ENCODE assay signal across 15 cellular contexts in genomic region chr11:127616171-127616570, GRCh38.
DNase-seq lines count a peak whose midpoint lies in the region; ATAC-seq and TF ChIP-seq lines count a peak whose summit lies in the region.
"Had no signal": no experiment of that assay in that cellular context is flagged by ENCODE, and none has a peak within 500 bp of the region (broad histone marks: within the 10 kb centered on the region; RNA-seq: fewer than 3 reads in every experiment).

No MANE protein-coding gene starts in this region.

- H3K4me1 Mint-ChIP-seq in WTC11: peaks cover 17% of the 10 kb centered on the region
- no peaks in the 10 kb centered on the region for H3K4me1 Mint-ChIP-seq in activated CD8-positive, alpha-beta T cell treated with anti-CD3 and anti-CD28 coated beads, Interleukin-2, amount 10 ng/mL, durations not matched to agents 7 days and 5 days (ENCODE audit: low read depth)
- H3K4me1 Mint-ChIP-seq: B cell; CD4-positive, CD25-positive, alpha-beta regulatory T cell had no signal

- DNase-seq in NCI-H1417 (lab: John Stamatoyannopoulos, UW) (peak in 2 of 3 experiments; percentile 14 to 65), NCI-H1417 treated with DMSO at 0.1 percent for 48 hours (lab: John Stamatoyannopoulos, UW) (no peak), NCI-H748 (lab: John Stamatoyannopoulos, UW; ENCODE audit: unreplicated experiment) (peak; percentile 10), NCI-H748 treated with DMSO at 0.1 percent for 48 hours (lab: John Stamatoyannopoulos, UW) (no peak), WTC11 (ENCODE audit: low spot score) (no peak), NCI-H1436 (lab: John Stamatoyannopoulos, UW) (no peak), NCI-H1930 (lab: John Stamatoyannopoulos, UW) (no peak)
- no peak for DNase-seq in activated CD8-positive, alpha-beta T cell treated with anti-CD3 and anti-CD28 coated beads, Interleukin-2, amount 10 ng/mL, durations not matched to agents 7 days and 5 days
- DNase-seq: CD4-positive, CD25-positive, alpha-beta regulatory T cell; CD8-positive, alpha-beta T cell; DND-41; H9 had no signal

- POLR2A ChIA-PET in WTC11 (lab: Charles Lee): no interaction called here
- POLR2A ChIA-PET in activated CD8-positive, alpha-beta T cell treated with anti-CD3 and anti-CD28 coated beads, Interleukin-2, amount 10 ng/mL, durations not matched to agents 7 days and 5 days (lab: Charles Lee): no interaction called here

- H3K27me3 Mint-ChIP-seq in WTC11 (ENCODE audit: low read depth): no peaks in the 10 kb centered on the region; the same call in 1 of the 2 replicates
- H3K27me3 Mint-ChIP-seq in activated CD8-positive, alpha-beta T cell treated with anti-CD3 and anti-CD28 coated beads, Interleukin-2, amount 10 ng/mL, durations not matched to agents 7 days and 5 days (ENCODE audit: low read depth): no peaks in the 10 kb centered on the region
- H3K27me3 Mint-ChIP-seq: B cell; CD4-positive, CD25-positive, alpha-beta regulatory T cell had no signal

- CTCF ChIA-PET in WTC11 (lab: Charles Lee): no interaction called here
- CTCF ChIA-PET in activated CD8-positive, alpha-beta T cell treated with anti-CD3 and anti-CD28 coated beads, Interleukin-2, amount 10 ng/mL, durations not matched to agents 7 days and 5 days (lab: Charles Lee): no interaction called here

- H3K36me3 Mint-ChIP-seq in WTC11: no peaks in the 10 kb centered on the region
- no peaks in the 10 kb centered on the region for H3K36me3 Mint-ChIP-seq in activated CD8-positive, alpha-beta T cell treated with anti-CD3 and anti-CD28 coated beads, Interleukin-2, amount 10 ng/mL, durations not matched to agents 7 days and 5 days (ENCODE audit: low read depth)
- H3K36me3 Mint-ChIP-seq: CD4-positive, CD25-positive, alpha-beta regulatory T cell; CD8-positive, alpha-beta T cell had no signal

- no peak overlapping the region for H3K27ac Mint-ChIP-seq in WTC11
- H3K27ac Mint-ChIP-seq in activated CD8-positive, alpha-beta T cell treated with anti-CD3 and anti-CD28 coated beads, Interleukin-2, amount 10 ng/mL, durations not matched to agents 7 days and 5 days: no peak overlapping the region
- H3K27ac Mint-ChIP-seq: B cell; CD4-positive, CD25-positive, alpha-beta regulatory T cell; CD8-positive, alpha-beta T cell; GM23338; H9 had no signal

- no peaks in the 10 kb centered on the region for H3K9me3 Mint-ChIP-seq in WTC11
- H3K9me3 Mint-ChIP-seq in activated CD8-positive, alpha-beta T cell treated with anti-CD3 and anti-CD28 coated beads, Interleukin-2, amount 10 ng/mL, durations not matched to agents 7 days and 5 days (ENCODE audit: insufficient read depth): no peaks in the 10 kb centered on the region
- H3K9me3 Mint-ChIP-seq: CD4-positive, CD25-positive, alpha-beta regulatory T cell; CD8-positive, alpha-beta T cell; GM23338; H9 had no signal

- no peak for TF ChIP-seq CTCF in WTC11 (IDR thresholded peaks at IDR 0.05)

- no peak overlapping the region for H3K4me3 Mint-ChIP-seq in WTC11
- no peak overlapping the region for H3K4me3 Mint-ChIP-seq in activated CD8-positive, alpha-beta T cell treated with anti-CD3 and anti-CD28 coated beads, Interleukin-2, amount 10 ng/mL, durations not matched to agents 7 days and 5 days
- H3K4me3 Mint-ChIP-seq: B cell; CD4-positive, CD25-positive, alpha-beta regulatory T cell; CD8-positive, alpha-beta T cell; GM23338; H9 had no signal

- ATAC-seq in WTC11: peak; percentile 28; the same call in 1 of the 2 replicates
- ATAC-seq in activated CD8-positive, alpha-beta T cell treated with anti-CD3 and anti-CD28 coated beads, Interleukin-2, amount 10 ng/mL, durations not matched to agents 7 days and 5 days: no peak
- ATAC-seq: CD8-positive, alpha-beta T cell; GM23338; HCT116 had no signal

TF ChIP-seq in WTC11, 78 proteins besides CTCF, POLR2A, EP300 and RAD21 (continues in another document):
- TF ChIP-seq CREM (CRISPR knock-in tag; IDR thresholded peaks at IDR 0.05) (no peak), ZNF138 (CRISPR knock-in tag; conservative IDR thresholded peaks at IDR 0.05) (no peak), HMGXB4 (CRISPR knock-in tag; IDR thresholded peaks at IDR 0.05) (no peak), OVOL2 (CRISPR knock-in tag; IDR thresholded peaks at IDR 0.05; ENCODE audit: borderline replicate concordance) (no peak), SOX15 (CRISPR knock-in tag; IDR thresholded peaks at IDR 0.05) (no peak), ELF4 (CRISPR knock-in tag; IDR thresholded peaks at IDR 0.05; ENCODE audit: low read depth) (no peak), ZNF423 (CRISPR knock-in tag; IDR thresholded peaks at IDR 0.05) (no peak), ZNF232 (CRISPR knock-in tag; IDR thresholded peaks at IDR 0.05) (no peak), NFYB (CRISPR knock-in tag; conservative IDR thresholded peaks at IDR 0.05; ENCODE audit: low read depth) (no peak), FOXJ3 (CRISPR knock-in tag; IDR thresholded peaks at IDR 0.05; ENCODE audit: borderline replicate concordance) (no peak)
- TF ChIP-seq, protein P1, sequence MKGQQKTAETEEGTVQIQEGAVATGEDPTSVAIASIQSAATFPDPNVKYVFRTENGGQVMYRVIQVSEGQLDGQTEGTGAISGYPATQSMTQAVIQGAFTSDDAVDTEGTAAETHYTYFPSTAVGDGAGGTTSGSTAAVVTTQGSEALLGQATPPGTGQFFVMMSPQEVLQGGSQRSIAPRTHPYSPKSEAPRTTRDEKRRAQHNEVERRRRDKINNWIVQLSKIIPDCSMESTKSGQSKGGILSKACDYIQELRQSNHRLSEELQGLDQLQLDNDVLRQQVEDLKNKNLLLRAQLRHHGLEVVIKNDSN (CRISPR knock-in tag; IDR thresholded peaks at IDR 0.05): no peak
- TF ChIP-seq, protein P2, sequence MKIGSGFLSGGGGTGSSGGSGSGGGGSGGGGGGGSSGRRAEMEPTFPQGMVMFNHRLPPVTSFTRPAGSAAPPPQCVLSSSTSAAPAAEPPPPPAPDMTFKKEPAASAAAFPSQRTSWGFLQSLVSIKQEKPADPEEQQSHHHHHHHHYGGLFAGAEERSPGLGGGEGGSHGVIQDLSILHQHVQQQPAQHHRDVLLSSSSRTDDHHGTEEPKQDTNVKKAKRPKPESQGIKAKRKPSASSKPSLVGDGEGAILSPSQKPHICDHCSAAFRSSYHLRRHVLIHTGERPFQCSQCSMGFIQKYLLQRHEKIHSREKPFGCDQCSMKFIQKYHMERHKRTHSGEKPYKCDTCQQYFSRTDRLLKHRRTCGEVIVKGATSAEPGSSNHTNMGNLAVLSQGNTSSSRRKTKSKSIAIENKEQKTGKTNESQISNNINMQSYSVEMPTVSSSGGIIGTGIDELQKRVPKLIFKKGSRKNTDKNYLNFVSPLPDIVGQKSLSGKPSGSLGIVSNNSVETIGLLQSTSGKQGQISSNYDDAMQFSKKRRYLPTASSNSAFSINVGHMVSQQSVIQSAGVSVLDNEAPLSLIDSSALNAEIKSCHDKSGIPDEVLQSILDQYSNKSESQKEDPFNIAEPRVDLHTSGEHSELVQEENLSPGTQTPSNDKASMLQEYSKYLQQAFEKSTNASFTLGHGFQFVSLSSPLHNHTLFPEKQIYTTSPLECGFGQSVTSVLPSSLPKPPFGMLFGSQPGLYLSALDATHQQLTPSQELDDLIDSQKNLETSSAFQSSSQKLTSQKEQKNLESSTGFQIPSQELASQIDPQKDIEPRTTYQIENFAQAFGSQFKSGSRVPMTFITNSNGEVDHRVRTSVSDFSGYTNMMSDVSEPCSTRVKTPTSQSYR (CRISPR knock-in tag; IDR thresholded peaks at IDR 0.05): no peak
- TF ChIP-seq, protein P3, sequence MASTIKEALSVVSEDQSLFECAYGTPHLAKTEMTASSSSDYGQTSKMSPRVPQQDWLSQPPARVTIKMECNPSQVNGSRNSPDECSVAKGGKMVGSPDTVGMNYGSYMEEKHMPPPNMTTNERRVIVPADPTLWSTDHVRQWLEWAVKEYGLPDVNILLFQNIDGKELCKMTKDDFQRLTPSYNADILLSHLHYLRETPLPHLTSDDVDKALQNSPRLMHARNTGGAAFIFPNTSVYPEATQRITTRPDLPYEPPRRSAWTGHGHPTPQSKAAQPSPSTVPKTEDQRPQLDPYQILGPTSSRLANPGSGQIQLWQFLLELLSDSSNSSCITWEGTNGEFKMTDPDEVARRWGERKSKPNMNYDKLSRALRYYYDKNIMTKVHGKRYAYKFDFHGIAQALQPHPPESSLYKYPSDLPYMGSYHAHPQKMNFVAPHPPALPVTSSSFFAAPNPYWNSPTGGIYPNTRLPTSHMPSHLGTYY (CRISPR knock-in tag; IDR thresholded peaks at IDR 0.05): no peak
- TF ChIP-seq, protein P4, sequence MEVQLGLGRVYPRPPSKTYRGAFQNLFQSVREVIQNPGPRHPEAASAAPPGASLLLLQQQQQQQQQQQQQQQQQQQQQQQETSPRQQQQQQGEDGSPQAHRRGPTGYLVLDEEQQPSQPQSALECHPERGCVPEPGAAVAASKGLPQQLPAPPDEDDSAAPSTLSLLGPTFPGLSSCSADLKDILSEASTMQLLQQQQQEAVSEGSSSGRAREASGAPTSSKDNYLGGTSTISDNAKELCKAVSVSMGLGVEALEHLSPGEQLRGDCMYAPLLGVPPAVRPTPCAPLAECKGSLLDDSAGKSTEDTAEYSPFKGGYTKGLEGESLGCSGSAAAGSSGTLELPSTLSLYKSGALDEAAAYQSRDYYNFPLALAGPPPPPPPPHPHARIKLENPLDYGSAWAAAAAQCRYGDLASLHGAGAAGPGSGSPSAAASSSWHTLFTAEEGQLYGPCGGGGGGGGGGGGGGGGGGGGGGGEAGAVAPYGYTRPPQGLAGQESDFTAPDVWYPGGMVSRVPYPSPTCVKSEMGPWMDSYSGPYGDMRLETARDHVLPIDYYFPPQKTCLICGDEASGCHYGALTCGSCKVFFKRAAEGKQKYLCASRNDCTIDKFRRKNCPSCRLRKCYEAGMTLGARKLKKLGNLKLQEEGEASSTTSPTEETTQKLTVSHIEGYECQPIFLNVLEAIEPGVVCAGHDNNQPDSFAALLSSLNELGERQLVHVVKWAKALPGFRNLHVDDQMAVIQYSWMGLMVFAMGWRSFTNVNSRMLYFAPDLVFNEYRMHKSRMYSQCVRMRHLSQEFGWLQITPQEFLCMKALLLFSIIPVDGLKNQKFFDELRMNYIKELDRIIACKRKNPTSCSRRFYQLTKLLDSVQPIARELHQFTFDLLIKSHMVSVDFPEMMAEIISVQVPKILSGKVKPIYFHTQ (CRISPR knock-in tag; IDR thresholded peaks at IDR 0.05): no peak

Comparison
In these comparisons a context has a peak if more than half of its experiments do, and no peak if none do; other contexts are left out.
1. DNase-seq: peak in NCI-H1417 (2 of 3) and NCI-H748 (single experiment); none in NCI-H1417 treated with DMSO at 0.1 percent for 48 hours (single experiment), NCI-H748 treated with DMSO at 0.1 percent for 48 hours (single experiment), WTC11 (single experiment), NCI-H1436 (single experiment), activated CD8-positive, alpha-beta T cell treated with anti-CD3 and anti-CD28 coated beads, Interleukin-2, amount 10 ng/mL, durations not matched to agents 7 days and 5 days (single experiment) and NCI-H1930 (0 of 2).